In the genomic region with DNA sequence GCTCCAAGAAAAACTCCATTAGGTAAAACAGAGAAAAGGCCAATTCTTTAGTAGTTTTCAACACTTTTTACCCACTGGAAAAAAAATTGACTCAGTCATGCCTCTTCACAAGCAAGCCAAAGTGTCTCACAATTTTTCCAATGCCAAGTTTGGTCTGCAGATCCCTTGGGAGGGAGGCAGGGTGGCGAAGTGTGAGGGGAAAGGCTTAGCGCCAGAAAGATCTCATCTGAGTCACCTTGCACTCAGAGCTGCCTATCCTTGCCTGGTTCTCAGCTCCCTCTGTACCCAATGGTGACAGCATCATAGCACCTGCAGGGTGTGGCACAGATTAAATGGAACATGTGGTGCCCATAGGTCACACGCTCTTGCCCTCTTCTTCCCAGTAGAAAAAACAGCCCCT, we compare ENCODE assay signal across 23 cellular contexts. TPM values are rescaled to one million over a fixed set of nuclear protein-coding genes. Genes with fewer than 3 reads are reported as not detected.
A peak's percentile ranks its signal among the peaks of the same experiment; 100 is the strongest.
DNase-seq lines count a peak whose midpoint lies in the region; ATAC-seq and TF ChIP-seq lines count a peak whose summit lies in the region.
"Had no signal": no experiment of that assay in that cellular context is flagged by ENCODE, and none has a peak within 500 bp of the region (broad histone marks: within the 10 kb centered on the region; RNA-seq: fewer than 3 reads in every experiment).

No MANE protein-coding gene starts in this region.

- H3K4ac ChIP-seq in trophoblast cell (ENCODE audit: low read depth, low read length): no peak overlapping the region

- H4K12ac ChIP-seq in trophoblast cell (ENCODE audit: low read depth, low read length): no peak overlapping the region

- H3K14ac ChIP-seq in trophoblast cell (ENCODE audit: low read length): no peak overlapping the region

- ATAC-seq in stimulated activated naive CD8-positive, alpha-beta T cell treated with anti-CD3 and anti-CD28 coated beads, Interleukin-15, Interleukin-2, amounts not matched to agents 100 U/mL and 50 U/mL, for 24 hours: no peak
- ATAC-seq in GM21717 (IDR thresholded peaks at IDR 0.05; ENCODE audit: unreplicated experiment) (no peak), HG03442 (IDR thresholded peaks at IDR 0.05; ENCODE audit: unreplicated experiment) (no peak)
- ATAC-seq: A549, GM12878 had no signal

- H3K23ac ChIP-seq in trophoblast cell (ENCODE audit: low read length): peak overlapping the region; percentile 2

- no peaks in the 10 kb centered on the region for H3K36me3 Mint-ChIP-seq in MCF 10A (ENCODE audit: insufficient read depth, unreplicated experiment)
- H3K36me3 Mint-ChIP-seq: CD14-positive monocyte had no signal

- no peak overlapping the region for H3K27ac ChIP-seq in breast epithelium
- H3K27ac ChIP-seq in trophoblast cell (ENCODE audit: low read depth, low read length): no peak overlapping the region
- H3K27ac ChIP-seq: A549; BLaER1 treated with 17β-estradiol and CSF1 and Interleukin-3, amounts not matched to agents 10 nM and 100 nM had no signal

- H2AK5ac ChIP-seq in trophoblast cell (ENCODE audit: low read length): no peak overlapping the region

- H3K79me1 ChIP-seq in trophoblast cell (ENCODE audit: low read length): no peaks in the 10 kb centered on the region

- no peak overlapping the region for H4K91ac ChIP-seq in trophoblast cell (ENCODE audit: low read depth, low read length)

- H4K8ac ChIP-seq in trophoblast cell (ENCODE audit: low read depth, low read length): no peak overlapping the region

- no peak overlapping the region for H2BK5ac ChIP-seq in trophoblast cell (ENCODE audit: low read depth, low read length, poor library complexity)

- H3K27me3 Mint-ChIP-seq in MCF 10A (ENCODE audit: insufficient read depth, unreplicated experiment): no peaks in the 10 kb centered on the region
- H3K27me3 Mint-ChIP-seq: CD4-positive, alpha-beta T cell had no signal

- no CpG with 5 or more reads among the region's 3 CpGs for WGBS in trophoblast cell (ENCODE audit: extremely low coverage, insufficient coverage, insufficient read length)

- H3K4me1 Mint-ChIP-seq in MCF 10A (ENCODE audit: insufficient read depth, unreplicated experiment): peaks cover 10% of the 10 kb centered on the region
- H3K4me1 Mint-ChIP-seq: CD14-positive monocyte; CD8-positive, alpha-beta memory T cell had no signal

- H3K27ac Mint-ChIP-seq in MCF 10A (ENCODE audit: low read depth, unreplicated experiment): no peak overlapping the region
- H3K27ac Mint-ChIP-seq: CD14-positive monocyte; CD4-positive, alpha-beta T cell; CD8-positive, alpha-beta memory T cell had no signal

- H3K18ac ChIP-seq in trophoblast cell (ENCODE audit: low read length): no peak overlapping the region

- H3K27me3 ChIP-seq in breast epithelium (no peaks in the 10 kb centered on the region), MG63 (no peaks in the 10 kb centered on the region), trophoblast cell (ENCODE audit: insufficient read depth, low read length) (no peaks in the 10 kb centered on the region)
- H3K27me3 ChIP-seq: BE2C; BLaER1 treated with 17β-estradiol and CSF1 and Interleukin-3, amounts not matched to agents 10 nM and 100 nM had no signal

- POLR2A ChIA-PET in MCF 10A (lab: Yijun Ruan, JAX): no interaction called here

- no peak overlapping the region for H3K4me2 ChIP-seq in trophoblast cell (ENCODE audit: low read length)
- H3K4me2 ChIP-seq: A549; BLaER1 treated with 17β-estradiol and CSF1 and Interleukin-3, amounts not matched to agents 10 nM and 100 nM had no signal

- BruUV-seq in MCF 10A (replicated peaks; lab: Mats Ljungman, UMichigan): no TSS peak

- intact Hi-C loops in MCF 10A (cut with micrococcal nuclease) (no loop called here), breast epithelium (cut with DNase I; ENCODE audit: low total_unique reads) (no loop called here)

- H3K4me1 ChIP-seq in breast epithelium (no peaks in the 10 kb centered on the region), trophoblast cell (ENCODE audit: control insufficient read depth in 1 of 2, insufficient read depth in 2 of 2, low read length in 2 of 2) (no peaks in the 10 kb centered on the region)
- H3K4me1 ChIP-seq: A549; BE2C; BLaER1 treated with 17β-estradiol and CSF1 and Interleukin-3, amounts not matched to agents 10 nM and 100 nM; HAP-1 had no signal

- no peak for TF ChIP-seq POLR2A in breast epithelium (IDR thresholded peaks at IDR 0.05)

- DNase-seq in MCF 10A (ENCODE audit: unreplicated experiment): peak; percentile 12
- DNase-seq in breast epithelium (ENCODE audit: low spot score in 2 of 2): no peak
- DNase-seq in MG63: peak; percentile 3
- DNase-seq in trophoblast cell: no peak
- no peak for DNase-seq in stimulated activated naive CD8-positive, alpha-beta T cell treated with anti-CD3 and anti-CD28 coated beads, Interleukin-15, Interleukin-2, amounts not matched to agents 100 U/mL and 50 U/mL, for 24 hours
- DNase-seq: 8988T; ACHN; AML-193; BE2C; CD4-positive, alpha-beta T cell; CD8-positive, alpha-beta memory T cell; DMS 273 treated with DMSO at 0.1 percent for 48 hours; DMS79; EL; GDM1; GOT3 had no signal

- no peak overlapping the region for H3K4me3 ChIP-seq in breast epithelium
- H3K4me3 ChIP-seq in MG63: no peak overlapping the region
- no peak overlapping the region for H3K4me3 ChIP-seq in trophoblast cell (ENCODE audit: low read depth, low read length)
- H3K4me3 ChIP-seq: A549; BLaER1 treated with 17β-estradiol and CSF1 and Interleukin-3, amounts not matched to agents 10 nM and 100 nM; GM12878; HAP-1 had no signal

- H3K9me3 Mint-ChIP-seq in MCF 10A (ENCODE audit: unreplicated experiment): peaks cover 24% of the 10 kb centered on the region

- H2BK12ac ChIP-seq in trophoblast cell (ENCODE audit: low read length): no peak overlapping the region

- H3K36me3 ChIP-seq in breast epithelium (no peaks in the 10 kb centered on the region), MG63 (no peaks in the 10 kb centered on the region), trophoblast cell (ENCODE audit: control insufficient read depth in 1 of 2, insufficient read depth in 2 of 2, low read length in 2 of 2) (no peaks in the 10 kb centered on the region)
- H3K36me3 ChIP-seq: BE2C; BLaER1 treated with 17β-estradiol and CSF1 and Interleukin-3, amounts not matched to agents 10 nM and 100 nM; HAP-1 had no signal

- peaks cover 14 to 27% of the 10 kb centered on the region in 2 donors for H3K9me3 ChIP-seq in breast epithelium
- peaks cover 13% of the 10 kb centered on the region; the same call in 1 of the 2 replicates for H3K9me3 ChIP-seq in MG63
- H3K9me3 ChIP-seq in trophoblast cell (ENCODE audit: insufficient read depth, low read depth, low read length): no peaks in the 10 kb centered on the region
- H3K9me3 ChIP-seq: A549, BE2C, HAP-1 had no signal

- H2AFZ ChIP-seq in trophoblast cell (ENCODE audit: insufficient read depth, low read length, poor library complexity): no peak overlapping the region

- H3K4me3 Mint-ChIP-seq in MCF 10A (ENCODE audit: unreplicated experiment): no peak overlapping the region
- H3K4me3 Mint-ChIP-seq: CD14-positive monocyte; CD4-positive, alpha-beta T cell; CD8-positive, alpha-beta memory T cell had no signal

- H3K9ac ChIP-seq in trophoblast cell (ENCODE audit: low read length): no peak overlapping the region
- H3K9ac ChIP-seq: BLaER1 treated with 17β-estradiol and CSF1 and Interleukin-3, amounts not matched to agents 10 nM and 100 nM had no signal

- no peak overlapping the region for H2BK120ac ChIP-seq in trophoblast cell (ENCODE audit: insufficient read depth, low read length, poor library complexity)

- CTCF ChIA-PET in MCF 10A (lab: Yijun Ruan, JAX): no interaction called here

- no peaks in the 10 kb centered on the region for H3K79me2 ChIP-seq in trophoblast cell (ENCODE audit: control insufficient read depth, insufficient read depth, low read length, poor library complexity)

- no peak for TF ChIP-seq CTCF in MCF 10A (IDR thresholded peaks at IDR 0.05; ENCODE audit: unreplicated experiment)
- TF ChIP-seq CTCF in breast epithelium (IDR thresholded peaks at IDR 0.05): no peak

RNA-seq across cellular contexts. Expression of gene GYPC, which starts 55.2 kb away (rescaled TPM):
- total RNA-seq in MCF 10A (2022): not detected in 2 replicates
- 100 to 1,000 TPM in 2 of 3 donors, 10 to 100 TPM in 1; 61.6 to 181 (median 127) TPM for total RNA-seq in breast epithelium
- total RNA-seq in MG63 (2014; rRNA removed; shearing (Covaris generic); ENCODE audit: low replicate concordance): 49.1 and 118 TPM in 2 replicates
- 19.7 and 22.6 TPM in 2 replicates for polyA plus RNA-seq in trophoblast cell (2013)
- polyA plus RNA-seq: A549 had no signal

Comparison
In these comparisons a context has a peak if more than half of its experiments do, and no peak if none do; other contexts are left out.
1. DNase-seq: peak in MCF 10A (single experiment) and MG63 (single experiment); none in breast epithelium (0 of 2), trophoblast cell (0 of 2) and stimulated activated naive CD8-positive, alpha-beta T cell treated with anti-CD3 and anti-CD28 coated beads, Interleukin-15, Interleukin-2, amounts not matched to agents 100 U/mL and 50 U/mL, for 24 hours (single experiment).
2. RNA of gene GYPC, which starts 55.2 kb away (total RNA-seq): 61.6 to 181 TPM in breast epithelium and 49.1 to 118 TPM in MG63; not detected in MCF 10A; every median in the first group is over 10 times any median in the second.